13 cellular contexts compared by ENCODE assay signal in the genomic region with DNA sequence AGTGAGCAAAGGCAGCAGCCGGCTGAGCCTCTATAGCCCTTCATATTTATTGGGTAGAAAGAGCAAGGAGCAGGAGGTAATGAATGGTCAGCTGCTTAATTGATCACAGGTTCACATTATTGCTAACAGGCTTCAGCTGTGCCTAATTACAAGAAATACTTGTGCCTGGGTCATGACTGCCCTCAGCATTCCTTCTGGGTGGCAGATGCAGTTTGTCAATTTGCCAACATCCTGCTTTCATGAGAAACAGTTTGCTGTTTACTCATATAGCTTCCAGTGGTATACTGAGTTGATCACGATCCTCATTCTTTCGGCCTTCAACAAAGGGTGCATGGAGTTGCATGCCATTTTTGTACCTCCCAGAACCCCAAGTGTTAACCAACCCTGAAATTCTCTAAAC.
"Had no signal": no experiment of that assay in that cellular context is flagged by ENCODE, and none has a peak within 500 bp of the region (broad histone marks: within the 10 kb centered on the region; RNA-seq: fewer than 3 reads in every experiment).

No MANE protein-coding gene starts in this region.

- H3K27me3 ChIP-seq: esophagus squamous epithelium, hepatocyte, upper lobe of right lung had no signal

- H3K36me3 ChIP-seq: esophagus squamous epithelium, upper lobe of right lung had no signal

- H3K4me3 ChIP-seq: esophagus squamous epithelium, hepatocyte, SK-N-MC, upper lobe of right lung had no signal

- H3K4me2 ChIP-seq: hepatocyte had no signal

- H3K79me2 ChIP-seq: hepatocyte had no signal

- DNase-seq: activated CD4-positive, alpha-beta T cell treated with anti-CD3 and anti-CD28 coated beads, Interleukin-2, amount 50 U/mL, for 4 hours; activated effector memory CD4-positive, alpha-beta T cell treated with anti-CD3 and anti-CD28 coated beads, Interleukin-2, amount 50 U/mL, for 16 hours; activated naive CD8-positive, alpha-beta T cell treated with anti-CD3 and anti-CD28 coated beads for 36 hours; activated T-cell treated with anti-CD3 and anti-CD28 coated beads, Interleukin-2, amount 50 U/mL, for 4 hours; anterior cingulate cortex; esophagus squamous epithelium; naive B cell; stimulated activated CD4-positive, alpha-beta T cell treated with anti-CD3 and anti-CD28 coated beads, Interleukin-12 subunit alpha, Interleukin-12 subunit beta, amount 100 ng/mL, for 4 hours; upper lobe of right lung had no signal

- H3K4me1 ChIP-seq: esophagus squamous epithelium had no signal

- H3K27ac ChIP-seq: esophagus squamous epithelium, hepatocyte, SK-N-MC, upper lobe of right lung had no signal

- H2AFZ ChIP-seq: hepatocyte had no signal

- FAIRE-seq: endometrium, TTC549 had no signal

- H3K9me3 ChIP-seq: esophagus squamous epithelium, upper lobe of right lung had no signal
